Comparison of ENCODE assay signal across 8 cellular contexts in genomic region chr7:20330797-20331230, GRCh38. TPM values are rescaled to one million over a fixed set of nuclear protein-coding genes. Genes with fewer than 3 reads are reported as not detected.
DNase-seq lines count a peak whose midpoint lies in the region; ATAC-seq and TF ChIP-seq lines count a peak whose summit lies in the region.

Gene ITGB8, plus strand, starts transcription at chr7:20330900. Its CDS starts 907 bp downstream, at chr7:20331807.

- H3K36me3 Mint-ChIP-seq in IgD-negative memory B cell (no peaks in the 10 kb centered on the region), progenitor cell of endocrine pancreas (ENCODE audit: insufficient read depth) (peaks cover 5% of the 10 kb centered on the region)
- H3K36me3 Mint-ChIP-seq in activated T-helper 2 cell treated with anti-CD3 and anti-CD28 coated beads, Interferon-gamma antibody, Interleukin-2, Interleukin-4, amounts not matched to agents 10 μg/mL and 5 μg/mL and 100 μg/mL, durations not matched to agents 14 hours and 24 hours and 36 hours (ENCODE audit: low read depth) = no peaks in the 10 kb centered on the region

- no peak for TF ChIP-seq POLR2A in heart left ventricle (IDR thresholded peaks at IDR 0.05)

- TF ChIP-seq CTCF in heart left ventricle (IDR thresholded peaks at IDR 0.05) (no peak), progenitor cell of endocrine pancreas (IDR thresholded peaks at IDR 0.05; ENCODE audit: unreplicated experiment) (no peak)

- H3K27ac Mint-ChIP-seq in IgD-negative memory B cell (peak within 1 kb of the TSS; percentile 51 to 96 (median 84)), progenitor cell of endocrine pancreas (peak within 1 kb of the TSS; percentile 100)
- H3K27ac Mint-ChIP-seq in activated T-helper 2 cell treated with anti-CD3 and anti-CD28 coated beads, Interferon-gamma antibody, Interleukin-2, Interleukin-4, amounts not matched to agents 10 μg/mL and 5 μg/mL and 100 μg/mL, durations not matched to agents 14 hours and 24 hours and 36 hours = peak within 1 kb of the TSS; percentile 28

- intact Hi-C loops in activated T-helper 2 cell treated with anti-CD3 and anti-CD28 coated beads, Interferon-gamma antibody, Interleukin-2, Interleukin-4, amounts not matched to agents 10 μg/mL and 5 μg/mL and 100 μg/mL, durations not matched to agents 14 hours and 24 hours and 36 hours (cut with micrococcal nuclease) = loop anchor here (5.0 to 10.0 kb wide), 3 partner anchors 49 to 626 kb away; partner anchors contain the start of gene POLR1F
- intact Hi-C loops in heart left ventricle (cut with DNase I) = loop anchor here in 2 of 10 donors (10.0 kb wide), 2 partner anchors 74 to 264 kb away; no protein-coding TSS in a partner anchor

- ATAC-seq in GM21786 (IDR thresholded peaks at IDR 0.05; ENCODE audit: unreplicated experiment) = peak; percentile 12
- ATAC-seq in heart left ventricle = peak in 3 of 4 donors; percentile 38 to 56 (median 40)

- H3K4me1 Mint-ChIP-seq in IgD-negative memory B cell (peaks cover 9 to 15% (median 13%) of the 10 kb centered on the region in 3 donors), progenitor cell of endocrine pancreas (ENCODE audit: low read depth) (peaks cover 26% of the 10 kb centered on the region)
- H3K4me1 Mint-ChIP-seq in activated T-helper 2 cell treated with anti-CD3 and anti-CD28 coated beads, Interferon-gamma antibody, Interleukin-2, Interleukin-4, amounts not matched to agents 10 μg/mL and 5 μg/mL and 100 μg/mL, durations not matched to agents 14 hours and 24 hours and 36 hours (ENCODE audit: low read depth) = peaks cover 20% of the 10 kb centered on the region

- peak within 1 kb of the TSS; percentile 55 to 77 (median 66) for H3K4me3 ChIP-seq in heart left ventricle

- H3K9me3 ChIP-seq in heart left ventricle = no peaks in the 10 kb centered on the region

- H3K27me3 ChIP-seq in heart left ventricle = peaks cover 0 to 18% (median 4%) of the 10 kb centered on the region in 9 donors

- no peaks in the 10 kb centered on the region for H3K36me3 ChIP-seq in heart left ventricle

- peak within 1 kb of the TSS; percentile 58 to 91 (median 78) for H3K27ac ChIP-seq in heart left ventricle

- H3K9me3 Mint-ChIP-seq in IgD-negative memory B cell (no peaks in the 10 kb centered on the region), progenitor cell of endocrine pancreas (ENCODE audit: low read depth) (no peaks in the 10 kb centered on the region)
- no peaks in the 10 kb centered on the region for H3K9me3 Mint-ChIP-seq in activated T-helper 2 cell treated with anti-CD3 and anti-CD28 coated beads, Interferon-gamma antibody, Interleukin-2, Interleukin-4, amounts not matched to agents 10 μg/mL and 5 μg/mL and 100 μg/mL, durations not matched to agents 14 hours and 24 hours and 36 hours

- H3K4me3 Mint-ChIP-seq in IgD-negative memory B cell = peak within 1 kb of the TSS; percentile 87 to 98 (median 96)
- peak within 1 kb of the TSS; percentile 77 for H3K4me3 Mint-ChIP-seq in activated T-helper 2 cell treated with anti-CD3 and anti-CD28 coated beads, Interferon-gamma antibody, Interleukin-2, Interleukin-4, amounts not matched to agents 10 μg/mL and 5 μg/mL and 100 μg/mL, durations not matched to agents 14 hours and 24 hours and 36 hours (ENCODE audit: low read depth)
- H3K4me3 Mint-ChIP-seq in progenitor cell of endocrine pancreas (ENCODE audit: low read depth) = peak within 1 kb of the TSS; percentile 95

- peaks cover 9% of the 10 kb centered on the region for H3K27me3 Mint-ChIP-seq in IgD-negative memory B cell
- peaks cover 67% of the 10 kb centered on the region for H3K27me3 Mint-ChIP-seq in activated T-helper 2 cell treated with anti-CD3 and anti-CD28 coated beads, Interferon-gamma antibody, Interleukin-2, Interleukin-4, amounts not matched to agents 10 μg/mL and 5 μg/mL and 100 μg/mL, durations not matched to agents 14 hours and 24 hours and 36 hours (ENCODE audit: low read depth)
- no peaks in the 10 kb centered on the region for H3K27me3 Mint-ChIP-seq in progenitor cell of endocrine pancreas

- DNase-seq in NCI-H82 (lab: John Stamatoyannopoulos, UW) (peak; percentile 68), NCI-H82 treated with DMSO at 0.1 percent for 48 hours (lab: John Stamatoyannopoulos, UW; ENCODE audit: unreplicated experiment) (no peak), heart left ventricle (peak in 3 of 5 donors; percentile 18 to 73 (median 35)), progenitor cell of endocrine pancreas (ENCODE audit: low spot score, unreplicated experiment) (peak; percentile 67)
- no peak for DNase-seq in activated T-helper 2 cell treated with anti-CD3 and anti-CD28 coated beads, Interferon-gamma antibody, Interleukin-2, Interleukin-4, amounts not matched to agents 10 μg/mL and 5 μg/mL and 100 μg/mL, durations not matched to agents 14 hours and 24 hours and 36 hours (ENCODE audit: low spot score)
- DNase-seq in stimulated activated naive CD4-positive, alpha-beta T cell treated with Interleukin-2 at 50 U/mL for 16 hours (lab: John Stamatoyannopoulos, UW) = no peak

- peaks cover 0 to 21% (median 6%) of the 10 kb centered on the region in 12 donors for H3K4me1 ChIP-seq in heart left ventricle

- 0% methylated on average over 3 to 42 of the region's 42 CpGs for WGBS in heart left ventricle, 4 donors

RNA-seq across cellular contexts. Expression of gene ITGB8, which starts in this region (rescaled TPM):
- polyA plus RNA-seq in IgD-negative memory B cell = not detected
- 0.05 TPM in 1 of 2 replicates, not detected in the other for total RNA-seq in activated T-helper 2 cell treated with anti-CD3 and anti-CD28 coated beads, Interferon-gamma antibody, Interleukin-2, Interleukin-4, amounts not matched to agents 10 μg/mL and 5 μg/mL and 100 μg/mL, durations not matched to agents 14 hours and 24 hours and 36 hours
- 10 to 100 TPM in 1 of 9 donors, 1 to 10 TPM in 7, under 1 TPM in 1; 0.93 to 16.0 (median 2.7) TPM for total RNA-seq in heart left ventricle
- polyA plus RNA-seq in heart left ventricle = under 1 TPM; 0.61 to 0.64 TPM
- 37.2 and 38.6 TPM in 2 replicates for total RNA-seq in progenitor cell of endocrine pancreas

Comparison
In these comparisons a context has a peak if more than half of its experiments do, and no peak if none do; other contexts are left out.
1. DNase-seq: peak in NCI-H82 (single experiment), heart left ventricle (3 of 5) and progenitor cell of endocrine pancreas (single experiment); none in NCI-H82 treated with DMSO at 0.1 percent for 48 hours (single experiment), activated T-helper 2 cell treated with anti-CD3 and anti-CD28 coated beads, Interferon-gamma antibody, Interleukin-2, Interleukin-4, amounts not matched to agents 10 μg/mL and 5 μg/mL and 100 μg/mL, durations not matched to agents 14 hours and 24 hours and 36 hours (single experiment) and stimulated activated naive CD4-positive, alpha-beta T cell treated with Interleukin-2 at 50 U/mL for 16 hours (single experiment).
2. H3K27ac Mint-ChIP-seq: peak in every context shown above with its lines; median percentile 100 in progenitor cell of endocrine pancreas; 84 in IgD-negative memory B cell; 28 in activated T-helper 2 cell treated with anti-CD3 and anti-CD28 coated beads, Interferon-gamma antibody, Interleukin-2, Interleukin-4, amounts not matched to agents 10 μg/mL and 5 μg/mL and 100 μg/mL, durations not matched to agents 14 hours and 24 hours and 36 hours.
3. Peak in every context shown above with its lines, with median percentiles within 50 percentile points of each other: H3K4me3 Mint-ChIP-seq.